13 cellular contexts compared by ENCODE assay signal in genomic region chr3:12541625-12542024, GRCh38. TPM values are rescaled to one million over a fixed set of nuclear protein-coding genes. Genes with fewer than 3 reads are reported as not detected.
DNase-seq lines count a peak whose midpoint lies in the region; ATAC-seq and TF ChIP-seq lines count a peak whose summit lies in the region.
"Had no signal": no experiment of that assay in that cellular context is flagged by ENCODE, and none has a peak within 500 bp of the region (broad histone marks: within the 10 kb centered on the region; RNA-seq: fewer than 3 reads in every experiment).

No MANE protein-coding gene starts in this region.

- H3K27me3 ChIP-seq in cardiac muscle cell, result no peaks in the 10 kb centered on the region
- H3K27me3 ChIP-seq in testis, result no peaks in the 10 kb centered on the region
- no peaks in the 10 kb centered on the region for H3K27me3 ChIP-seq in Peyer's patch

- H3K4me1 Mint-ChIP-seq in activated CD8-positive, alpha-beta T cell treated with anti-CD3 and anti-CD28 coated beads for 36 hours (ENCODE audit: low read depth), result peaks cover 7% of the 10 kb centered on the region
- H3K4me1 Mint-ChIP-seq: activated naive CD4-positive, alpha-beta T cell treated with anti-CD3 and anti-CD28 coated beads, Interleukin-2, amount 50 U/mL, for 24 hours had no signal

- no peak for ATAC-seq in activated CD8-positive, alpha-beta T cell treated with anti-CD3 and anti-CD28 coated beads for 36 hours

- H2AFZ ChIP-seq in OCI-LY7 (ENCODE audit: low read length), result no peak overlapping the region

- H3K9me3 Mint-ChIP-seq in activated CD8-positive, alpha-beta T cell treated with anti-CD3 and anti-CD28 coated beads for 36 hours, result no peaks in the 10 kb centered on the region
- H3K9me3 Mint-ChIP-seq: activated naive CD4-positive, alpha-beta T cell treated with anti-CD3 and anti-CD28 coated beads, Interleukin-2, amount 50 U/mL, for 24 hours had no signal

- H3K9me3 ChIP-seq in OCI-LY7 (ENCODE audit: low read length) (no peaks in the 10 kb centered on the region), cardiac muscle cell (ENCODE audit: low read depth) (no peaks in the 10 kb centered on the region), testis (no peaks in the 10 kb centered on the region), Peyer's patch (no peaks in the 10 kb centered on the region)

- H3K4me3 Mint-ChIP-seq in activated CD8-positive, alpha-beta T cell treated with anti-CD3 and anti-CD28 coated beads for 36 hours, result no peak overlapping the region
- H3K4me3 Mint-ChIP-seq: activated naive CD4-positive, alpha-beta T cell treated with anti-CD3 and anti-CD28 coated beads, Interleukin-2, amount 50 U/mL, for 24 hours had no signal

- H3K79me2 ChIP-seq in OCI-LY7 (ENCODE audit: insufficient read depth, low read depth, low read length), result no peaks in the 10 kb centered on the region

- H3K4me3 ChIP-seq in OCI-LY7 (ENCODE audit: low read depth, low read length, poor library complexity, severe bottlenecking) (no peak overlapping the region), cardiac muscle cell (no peak overlapping the region), testis (no peak overlapping the region), Peyer's patch (no peak overlapping the region)

- H3K36me3 Mint-ChIP-seq in activated CD8-positive, alpha-beta T cell treated with anti-CD3 and anti-CD28 coated beads for 36 hours (ENCODE audit: low read depth), result no peaks in the 10 kb centered on the region
- H3K36me3 Mint-ChIP-seq: activated naive CD4-positive, alpha-beta T cell treated with anti-CD3 and anti-CD28 coated beads, Interleukin-2, amount 50 U/mL, for 24 hours had no signal

- no peaks in the 10 kb centered on the region for H3K9me2 ChIP-seq in OCI-LY7 (ENCODE audit: insufficient read depth, low read length)

- peaks cover 11% of the 10 kb centered on the region; the same call in 1 of the 2 replicates for H3K36me3 ChIP-seq in OCI-LY7 (ENCODE audit: insufficient read depth, low read length)
- peaks cover 3% of the 10 kb centered on the region for H3K36me3 ChIP-seq in cardiac muscle cell
- H3K36me3 ChIP-seq in testis (ENCODE audit: low read depth, missing control alignments), result no peaks in the 10 kb centered on the region
- H3K36me3 ChIP-seq in Peyer's patch, result peaks cover 0 to 15% (median 0%) of the 10 kb centered on the region in 3 donors

- no peak overlapping the region for H3K4me2 ChIP-seq in OCI-LY7 (ENCODE audit: low read length)

- no TSS peak for BruUV-seq in OCI-LY7 (replicated peaks; lab: Mats Ljungman, UMichigan)

- CTCF ChIA-PET in OCI-LY7 (lab: Charles Lee; ENCODE audit: unreplicated experiment), result no interaction called here
- CTCF ChIA-PET in activated CD8-positive, alpha-beta T cell treated with anti-CD3 and anti-CD28 coated beads for 36 hours (lab: Charles Lee), result interaction anchor here (1.8 kb wide), 1 partner anchor 13 kb away, joined by 5 read pairs; no protein-coding TSS in a partner anchor

- TF ChIP-seq POLR2A in testis (IDR thresholded peaks at IDR 0.05) (no peak), Peyer's patch (IDR thresholded peaks at IDR 0.05) (no peak)

- POLR2A ChIA-PET in OCI-LY7 (lab: Charles Lee), result interaction anchor here (0.6 to 1.0 kb wide), 2 partner anchors 145 to 175 kb away, joined by 3 read pairs; no protein-coding TSS in a partner anchor
- POLR2A ChIA-PET in activated CD8-positive, alpha-beta T cell treated with anti-CD3 and anti-CD28 coated beads for 36 hours (lab: Charles Lee), result no interaction called here

- 74 to 76% methylated on average over 6 to 8 of the region's 8 CpGs for WGBS in testis, 2 donors

- H3K27me3 Mint-ChIP-seq in activated CD8-positive, alpha-beta T cell treated with anti-CD3 and anti-CD28 coated beads for 36 hours, result no peaks in the 10 kb centered on the region
- H3K27me3 Mint-ChIP-seq: activated naive CD4-positive, alpha-beta T cell treated with anti-CD3 and anti-CD28 coated beads, Interleukin-2, amount 50 U/mL, for 24 hours had no signal

- H3K4me1 ChIP-seq in OCI-LY7 (ENCODE audit: insufficient read depth, low read length, poor library complexity, severe bottlenecking), result no peaks in the 10 kb centered on the region
- no peaks in the 10 kb centered on the region for H3K4me1 ChIP-seq in cardiac muscle cell (ENCODE audit: low read depth)
- H3K4me1 ChIP-seq in testis, result no peaks in the 10 kb centered on the region
- H3K4me1 ChIP-seq in Peyer's patch, result no peaks in the 10 kb centered on the region

- DNase-seq in NCI-H82 (lab: John Stamatoyannopoulos, UW), result peak; percentile 39
- no peak for DNase-seq in NCI-H82 treated with DMSO at 0.1 percent for 48 hours (lab: John Stamatoyannopoulos, UW; ENCODE audit: unreplicated experiment)
- DNase-seq in OCI-LY7 (ENCODE audit: low spot score), result peak; percentile 36
- DNase-seq in cardiac muscle cell (ENCODE audit: low read depth in 1 of 2, low spot score in 1 of 2), result peak in 1 of 2 donors; percentile 47
- DNase-seq in testis, result peak; percentile 44
- no peak for DNase-seq in activated CD8-positive, alpha-beta T cell treated with anti-CD3 and anti-CD28 coated beads for 36 hours
- DNase-seq in stimulated activated CD4-positive, alpha-beta T cell treated with anti-CD3 and anti-CD28 coated beads, Interleukin-4, amount 100 ng/mL, for 4 hours, result no peak
- no peak for DNase-seq in Peyer's patch
- DNase-seq: DMS53, T-helper 1 cell had no signal

- H3K27ac Mint-ChIP-seq in activated CD8-positive, alpha-beta T cell treated with anti-CD3 and anti-CD28 coated beads for 36 hours, result no peak overlapping the region
- H3K27ac Mint-ChIP-seq: activated naive CD4-positive, alpha-beta T cell treated with anti-CD3 and anti-CD28 coated beads, Interleukin-2, amount 50 U/mL, for 24 hours had no signal

- intact Hi-C loops in OCI-LY7 (cut with micrococcal nuclease; ENCODE audit: unreplicated experiment), result no loop called here
- intact Hi-C loops in testis (cut with DNase I; ENCODE audit: low total_unique reads), result no loop called here
- intact Hi-C loops in activated CD8-positive, alpha-beta T cell treated with anti-CD3 and anti-CD28 coated beads for 36 hours (cut with micrococcal nuclease), result no loop called here

- H3K27ac ChIP-seq in OCI-LY7 (ENCODE audit: low read depth, low read length, poor library complexity, severe bottlenecking) (no peak overlapping the region), cardiac muscle cell (no peak overlapping the region), testis (no peak overlapping the region), Peyer's patch (no peak overlapping the region)

- no peaks in the 10 kb centered on the region for H4K20me1 ChIP-seq in OCI-LY7 (ENCODE audit: insufficient read depth, low read length)

- peak; percentile 66 for TF ChIP-seq CTCF in OCI-LY7 (conservative IDR thresholded peaks at IDR 0.05; ENCODE audit: low read length)
- peak; percentile 20 for TF ChIP-seq CTCF in cardiac muscle cell (IDR thresholded peaks at IDR 0.05; ENCODE audit: low read depth, low read length)
- peak in 1 of 3 experiments; percentile 2 for TF ChIP-seq CTCF in testis (IDR thresholded peaks at IDR 0.05)
- TF ChIP-seq CTCF in activated CD8-positive, alpha-beta T cell treated with anti-CD3 and anti-CD28 coated beads for 36 hours (IDR thresholded peaks at IDR 0.05), result no peak
- TF ChIP-seq CTCF in Peyer's patch (IDR thresholded peaks at IDR 0.05), result peak in 2 of 6 experiments; percentile 12 to 18

RNA-seq across cellular contexts. Expression of gene MKRN2OS, which starts 3.7 kb away (rescaled TPM):
- total RNA-seq in OCI-LY7 (2014; rRNA removed; shearing (Covaris generic)), result 0.28 TPM in 1 of 2 replicates, not detected in the other
- total RNA-seq in OCI-LY7 (2022) (not detected in 2 replicates), cardiac muscle cell (not detected in 2 replicates), testis (not detected), Peyer's patch (10 to 100 TPM in 2 of 4 donors, 1 to 10 TPM in 2; 6.6 to 17.2 (median 9.6) TPM)
- polyA plus RNA-seq in cardiac muscle cell (0.31 TPM in 1 of 2 replicates, not detected in the other), testis (ENCODE audit: insufficient read depth, low read depth, low replicate concordance) (not detected)
- total RNA-seq in activated CD8-positive, alpha-beta T cell treated with anti-CD3 and anti-CD28 coated beads for 36 hours, result not detected
- total RNA-seq: A172, dermis microvascular lymphatic vessel endothelial cell had no signal

RNA-seq across cellular contexts. Expression of gene MKRN2, which starts 15.3 kb away (rescaled TPM):
- total RNA-seq in OCI-LY7 (2014; rRNA removed; shearing (Covaris generic)), result 19.4 and 25.7 TPM in 2 replicates
- total RNA-seq in OCI-LY7 (2022), result 20.2 and 21.9 TPM in 2 replicates
- total RNA-seq in cardiac muscle cell, result 49.9 and 51.5 TPM in 2 replicates
- polyA plus RNA-seq in cardiac muscle cell, result 44.7 and 52.4 TPM in 2 replicates
- 10 to 100 TPM; 82.6 to 93.6 TPM for total RNA-seq in testis
- 117 TPM for polyA plus RNA-seq in testis (ENCODE audit: insufficient read depth, low read depth, low replicate concordance)
- total RNA-seq in activated CD8-positive, alpha-beta T cell treated with anti-CD3 and anti-CD28 coated beads for 36 hours, result 10 to 100 TPM; 27.8 to 28.2 TPM
- 10 to 100 TPM; 21.5 to 28.9 (median 23.6) TPM for total RNA-seq in Peyer's patch

RNA-seq across cellular contexts. Expression of gene TSEN2, which starts 57.3 kb away (rescaled TPM):
- 33.2 and 40.7 TPM in 2 replicates for total RNA-seq in OCI-LY7 (2014; rRNA removed; shearing (Covaris generic))
- total RNA-seq in OCI-LY7 (2022) (30.7 and 41.4 TPM in 2 replicates), cardiac muscle cell (17.1 and 24.4 TPM in 2 replicates), testis (10 to 100 TPM; 25.3 to 26.8 TPM), Peyer's patch (10 to 100 TPM in 3 of 4 donors, 1 to 10 TPM in 1; 8.1 to 39.9 (median 32.6) TPM)
- polyA plus RNA-seq in cardiac muscle cell (25.7 and 36.3 TPM in 2 replicates), testis (ENCODE audit: insufficient read depth, low read depth, low replicate concordance) (17.0 TPM)
- 10 to 100 TPM; 19.4 to 21.4 TPM for total RNA-seq in activated CD8-positive, alpha-beta T cell treated with anti-CD3 and anti-CD28 coated beads for 36 hours

Comparison
In these comparisons a context has a peak if more than half of its experiments do, and no peak if none do; other contexts are left out.
1. DNase-seq: peak in NCI-H82 (single experiment), OCI-LY7 (single experiment) and testis (single experiment); none in NCI-H82 treated with DMSO at 0.1 percent for 48 hours (single experiment), activated CD8-positive, alpha-beta T cell treated with anti-CD3 and anti-CD28 coated beads for 36 hours (single experiment), stimulated activated CD4-positive, alpha-beta T cell treated with anti-CD3 and anti-CD28 coated beads, Interleukin-4, amount 100 ng/mL, for 4 hours (0 of 2) and Peyer's patch (0 of 3).